7 cellular contexts compared by ENCODE assay signal in the genomic region with DNA sequence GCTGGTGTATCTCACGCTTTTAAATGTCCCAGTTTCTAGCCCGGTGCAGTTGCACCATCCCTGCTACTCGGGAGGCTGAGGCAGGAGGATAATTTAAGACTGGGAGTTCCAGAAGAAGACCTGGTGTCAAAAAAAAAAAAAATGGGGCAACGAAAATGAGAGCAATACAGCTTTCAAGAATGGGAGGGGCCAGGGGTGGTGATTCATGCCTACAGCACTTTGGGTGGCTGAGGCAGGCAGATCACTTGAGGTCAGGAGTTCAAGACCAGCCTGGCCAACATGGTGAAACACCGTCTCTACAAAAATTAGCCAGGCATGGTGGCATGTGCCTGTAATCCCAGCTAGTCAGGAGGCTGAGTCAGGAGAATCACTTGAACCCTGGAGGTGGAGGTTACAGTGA. TPM values are rescaled to one million over a fixed set of nuclear protein-coding genes. Genes with fewer than 3 reads are reported as not detected.
"Had no signal": no experiment of that assay in that cellular context is flagged by ENCODE, and none has a peak within 500 bp of the region (broad histone marks: within the 10 kb centered on the region; RNA-seq: fewer than 3 reads in every experiment).

No MANE protein-coding gene starts in this region.

RNA-seq across cellular contexts. Expression of a gene that starts 3.8 kb away (rescaled TPM):
- total RNA-seq: M059J, Peyer's patch, RPMI7951, SK-MEL-5 had no signal
- polyA plus RNA-seq: IMR-90, SK-N-SH had no signal

RNA-seq across cellular contexts. Expression of a gene that starts 5.8 kb away (rescaled TPM):
- total RNA-seq: HT-29, IMR-90, M059J, RPMI7951, SK-MEL-5 had no signal
- polyA plus RNA-seq: IMR-90, SK-N-SH had no signal
